ENCODE assay signal across 8 cellular contexts in the genomic region with DNA sequence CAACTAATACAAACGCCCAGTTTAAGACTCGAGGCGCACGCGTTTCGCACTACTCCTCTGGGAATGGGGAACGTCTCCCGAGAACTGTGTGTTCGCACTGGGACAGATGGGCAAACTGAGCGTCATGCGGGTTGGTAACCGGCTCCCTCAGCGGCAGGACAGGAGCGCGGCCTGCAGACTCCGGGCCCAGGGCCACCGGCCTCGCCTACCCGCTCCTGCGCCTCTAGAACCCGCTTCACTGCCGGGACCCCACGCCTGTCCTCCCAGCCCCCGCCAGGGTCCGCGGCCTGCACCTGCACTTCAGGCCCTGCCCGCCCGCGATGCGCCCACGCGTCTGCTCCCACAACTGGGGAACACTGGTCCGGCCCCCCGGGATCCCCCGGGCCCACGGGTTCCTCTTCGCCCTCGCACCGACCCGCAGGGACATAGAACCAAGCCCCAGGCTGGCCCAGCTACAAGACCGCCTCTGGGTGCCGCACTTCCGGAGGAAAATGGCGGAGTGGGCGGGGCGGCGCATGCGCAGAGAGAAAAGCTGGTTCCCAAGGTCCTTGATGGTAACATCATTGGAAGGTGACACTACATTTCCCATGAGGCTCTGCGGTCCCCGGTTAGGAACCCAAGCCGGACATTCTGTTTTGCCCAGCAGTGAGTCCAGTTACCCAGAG. TPM values are rescaled to one million over a fixed set of nuclear protein-coding genes. Genes with fewer than 3 reads are reported as not detected.
DNase-seq lines count a peak whose midpoint lies in the region; ATAC-seq and TF ChIP-seq lines count a peak whose summit lies in the region.
"Not testable (repeated sequence)": the region's sequence is repeated elsewhere in the genome, so short reads cannot be mapped to it uniquely, and the experiment has no call there.

A gene (minus strand): TSS at position 459 of the 665 bp plus-strand sequence. CDS start 2,187 bp downstream, outside the sequence.

- H3K9me3 ChIP-seq in breast epithelium; osteoblast (ENCODE audit: low read depth, low read length): not testable (repeated sequence)
- H3K9me3 ChIP-seq in left ventricle myocardium inferior (replicated peaks): peaks cover 15% of the 10 kb centered on the region

- H4K20me1 ChIP-seq in osteoblast (ENCODE audit: insufficient read depth, low read length): not testable (repeated sequence)

- peak; percentile 46 for DNase-seq in CMK (ENCODE audit: low read depth)
- DNase-seq in NCI-H748 (lab: John Stamatoyannopoulos, UW; ENCODE audit: unreplicated experiment): peak; percentile 86
- DNase-seq in activated CD4-positive, alpha-beta T cell treated with anti-CD3 and anti-CD28 coated beads, Interleukin-2, amount 10 ng/mL, durations not matched to agents 7 days and 5 days: peak; percentile 93
- DNase-seq in breast epithelium (ENCODE audit: low spot score in 2 of 2): peak; percentile 89 to 95
- DNase-seq in left ventricle myocardium inferior: peak; percentile 97
- peak; percentile 58 for DNase-seq in osteoblast (ENCODE audit: insufficient read length, low spot score, missing footprints)
- peak; percentile 86 to 93 for DNase-seq in stimulated activated CD8-positive, alpha-beta memory T cell treated with anti-CD3 and anti-CD28 coated beads, Interleukin-7, amount 100 ng/mL, for 4 hours (ENCODE audit: low read depth in 2 of 2)

- H3K9me3 Mint-ChIP-seq in activated CD4-positive, alpha-beta T cell treated with anti-CD3 and anti-CD28 coated beads, Interleukin-2, amount 10 ng/mL, durations not matched to agents 7 days and 5 days: peaks cover 23% of the 10 kb centered on the region

- POLR2A ChIA-PET in activated CD4-positive, alpha-beta T cell treated with anti-CD3 and anti-CD28 coated beads, Interleukin-2, amount 10 ng/mL, durations not matched to agents 7 days and 5 days (lab: Charles Lee): not testable (repeated sequence)

- H3K27me3 Mint-ChIP-seq in activated CD4-positive, alpha-beta T cell treated with anti-CD3 and anti-CD28 coated beads, Interleukin-2, amount 10 ng/mL, durations not matched to agents 7 days and 5 days: not testable (repeated sequence)

- H3K36me3 ChIP-seq in breast epithelium: not testable (repeated sequence)
- peaks cover 28% of the 10 kb centered on the region for H3K36me3 ChIP-seq in left ventricle myocardium inferior
- peaks cover 13% of the 10 kb centered on the region for H3K36me3 ChIP-seq in osteoblast (ENCODE audit: insufficient read depth, low read length)

- H2AFZ ChIP-seq in osteoblast (ENCODE audit: low read length): peak within 1 kb of the TSS; percentile 89

- H3K4me1 ChIP-seq in breast epithelium; osteoblast (ENCODE audit: insufficient read depth, low read length): not testable (repeated sequence)
- H3K4me1 ChIP-seq in left ventricle myocardium inferior: peaks cover 12% of the 10 kb centered on the region

- peak; percentile 70 for ATAC-seq in HG03565 (IDR thresholded peaks at IDR 0.05; ENCODE audit: unreplicated experiment)

- H3K4me1 Mint-ChIP-seq in activated CD4-positive, alpha-beta T cell treated with anti-CD3 and anti-CD28 coated beads, Interleukin-2, amount 10 ng/mL, durations not matched to agents 7 days and 5 days: peaks cover 20% of the 10 kb centered on the region

- H3K27ac ChIP-seq in breast epithelium: peak within 1 kb of the TSS; percentile 88 to 95
- H3K27ac ChIP-seq in left ventricle myocardium inferior (replicated peaks): peak within 1 kb of the TSS; percentile 94
- peak within 1 kb of the TSS; percentile 62 for H3K27ac ChIP-seq in osteoblast (ENCODE audit: low read depth, low read length)

- peak within 1 kb of the TSS; percentile 70 to 86 (median 71) for H3K4me3 ChIP-seq in breast epithelium
- H3K4me3 ChIP-seq in left ventricle myocardium inferior: peak within 1 kb of the TSS; percentile 88
- H3K4me3 ChIP-seq in osteoblast (ENCODE audit: insufficient read depth, low read length): peak within 1 kb of the TSS; percentile 78

- peaks cover 40% of the 10 kb centered on the region for H3K36me3 Mint-ChIP-seq in activated CD4-positive, alpha-beta T cell treated with anti-CD3 and anti-CD28 coated beads, Interleukin-2, amount 10 ng/mL, durations not matched to agents 7 days and 5 days (ENCODE audit: low read depth)

- peak within 1 kb of the TSS; percentile 85 for H3K4me3 Mint-ChIP-seq in activated CD4-positive, alpha-beta T cell treated with anti-CD3 and anti-CD28 coated beads, Interleukin-2, amount 10 ng/mL, durations not matched to agents 7 days and 5 days

- CTCF ChIA-PET in activated CD4-positive, alpha-beta T cell treated with anti-CD3 and anti-CD28 coated beads, Interleukin-2, amount 10 ng/mL, durations not matched to agents 7 days and 5 days (lab: Charles Lee): not testable (repeated sequence)

- peak; percentile 57 for TF ChIP-seq POLR2A in breast epithelium (IDR thresholded peaks at IDR 0.05)

- intact Hi-C loops in breast epithelium (cut with DNase I; ENCODE audit: low total_unique reads); left ventricle myocardium inferior (cut with micrococcal nuclease): not testable (repeated sequence)

- not testable (repeated sequence) for H3K27me3 ChIP-seq in breast epithelium; left ventricle myocardium inferior (ENCODE audit: low read depth); osteoblast (ENCODE audit: insufficient read depth, low read length)

- H3K4me2 ChIP-seq in osteoblast (ENCODE audit: insufficient read depth, low read length): peak within 1 kb of the TSS; percentile 83

- peak within 1 kb of the TSS; percentile 97 for H3K27ac Mint-ChIP-seq in activated CD4-positive, alpha-beta T cell treated with anti-CD3 and anti-CD28 coated beads, Interleukin-2, amount 10 ng/mL, durations not matched to agents 7 days and 5 days

- TF ChIP-seq CTCF in breast epithelium (IDR thresholded peaks at IDR 0.05) (peak in 1 of 3 donors; percentile 35), left ventricle myocardium inferior (IDR thresholded peaks at IDR 0.05; ENCODE audit: borderline replicate concordance) (peak; percentile 43)
- not testable (repeated sequence) for TF ChIP-seq CTCF in osteoblast (IDR thresholded peaks at IDR 0.05; ENCODE audit: extremely low read depth, low read depth, low read length)

- not testable (repeated sequence) for H3K79me2 ChIP-seq in osteoblast (ENCODE audit: insufficient read depth, low read length)

RNA-seq across cellular contexts. Expression of the gene that starts here (rescaled TPM):
- total RNA-seq in activated CD4-positive, alpha-beta T cell treated with anti-CD3 and anti-CD28 coated beads, Interleukin-2, amount 10 ng/mL, durations not matched to agents 7 days and 5 days: 10 to 100 TPM; 12.5 to 13.4 TPM
- total RNA-seq in breast epithelium: 10 to 100 TPM; 15.0 to 22.4 (median 15.1) TPM
- 7.9 TPM for total RNA-seq in left ventricle myocardium inferior
- 17.7 and 18.5 TPM in 2 replicates for total RNA-seq in osteoblast

Comparison
In these comparisons a context has a peak if more than half of its experiments do, and no peak if none do; other contexts are left out.
1. Peak in every context shown above with its lines: DNase-seq, ATAC-seq, H3K4me3 ChIP-seq and H3K27ac ChIP-seq.
2. DNase-seq: peak in every context shown above with its lines; median percentile 97 in left ventricle myocardium inferior; 93 in activated CD4-positive, alpha-beta T cell treated with anti-CD3 and anti-CD28 coated beads, Interleukin-2, amount 10 ng/mL, durations not matched to agents 7 days and 5 days; 92 in breast epithelium; 90 in stimulated activated CD8-positive, alpha-beta memory T cell treated with anti-CD3 and anti-CD28 coated beads, Interleukin-7, amount 100 ng/mL, for 4 hours; 86 in NCI-H748; 58 in osteoblast; 46 in CMK.